ENCODE assay signal across 11 cellular contexts in genomic region chr5:117077142-117077541, GRCh38.
DNase-seq lines count a peak whose midpoint lies in the region; ATAC-seq, FAIRE-seq and TF ChIP-seq lines count a peak whose summit lies in the region.
"Had no signal": no experiment of that assay in that cellular context is flagged by ENCODE, and none has a peak within 500 bp of the region (broad histone marks: within the 10 kb centered on the region; RNA-seq: fewer than 3 reads in every experiment).

No MANE protein-coding gene starts in this region.

- no peak overlapping the region for H3K27ac ChIP-seq in RWPE1
- H3K27ac ChIP-seq: neutrophil had no signal

- DNase-seq in D721Med (ENCODE audit: insufficient read length, low spot score) (no peak), GM19239 (ENCODE audit: insufficient read length, low spot score) (no peak), RWPE1 (ENCODE audit: low spot score) (no peak), iris pigment epithelial cell (ENCODE audit: low read depth) (peak; percentile 0), NCI-H345 (lab: John Stamatoyannopoulos, UW) (no peak)
- DNase-seq: activated T-cell treated with anti-CD3 and anti-CD28 coated beads, Interleukin-2, amount 50 U/mL, for 24 hours; NCI-H187; T-helper 17 cell had no signal

- FAIRE-seq in D721Med (lab: Jason Lieb, UNC) (no peak), GM19239 (lab: Jason Lieb, UNC) (peak; percentile 26)

- ATAC-seq in HG03457 (IDR thresholded peaks at IDR 0.05; ENCODE audit: unreplicated experiment) (no peak), GM21360 (IDR thresholded peaks at IDR 0.05; ENCODE audit: unreplicated experiment) (no peak)
- ATAC-seq: T-helper 17 cell had no signal

- CTCF ChIA-PET in RWPE1 (lab: Yijun Ruan, JAX), result interaction anchor here (0.6 to 0.7 kb wide), 3 partner anchors 130 to 957 kb away, joined by 3 read pairs; no protein-coding TSS in a partner anchor

- TF ChIP-seq CTCF in D721Med (IDR thresholded peaks at IDR 0.05; ENCODE audit: insufficient read depth, missing control alignments) (peak; percentile 37), RWPE1 (conservative IDR thresholded peaks at IDR 0.05; ENCODE audit: low read depth) (peak; percentile 23; the same call in 1 of the 2 replicates)

- POLR2A ChIA-PET in RWPE1 (lab: Yijun Ruan, JAX; ENCODE audit: low non-redundant PET), result no interaction called here
